Comparison of ENCODE assay signal across 14 cellular contexts in genomic region chr5:14750712-14751111, GRCh38.
DNase-seq lines count a peak whose midpoint lies in the region; ATAC-seq and TF ChIP-seq lines count a peak whose summit lies in the region.
"Had no signal": no experiment of that assay in that cellular context is flagged by ENCODE, and none has a peak within 500 bp of the region (broad histone marks: within the 10 kb centered on the region; RNA-seq: fewer than 3 reads in every experiment).

No MANE protein-coding gene starts in this region.

- 93% methylated on average over 5 of the region's 5 CpGs for WGBS in mesenchymal stem cell
- WGBS in gastroesophageal sphincter (ENCODE audit: low coverage in 1 of 2), 2 donors: 91% methylated on average over 2 of the region's 5 CpGs; no CpG with 5 or more reads in 1 of the 2 donors

- H3K27ac Mint-ChIP-seq in activated T-cell treated with anti-CD3 and anti-CD28 coated beads, Interleukin-2, amount 50 U/mL, for 72 hours: peak overlapping the region; percentile 2
- peak overlapping the region; percentile 75 for H3K27ac Mint-ChIP-seq in T-helper 17 cell
- H3K27ac Mint-ChIP-seq: IgD-negative memory B cell had no signal

- no peaks in the 10 kb centered on the region for H3K4me1 Mint-ChIP-seq in activated T-cell treated with anti-CD3 and anti-CD28 coated beads, Interleukin-2, amount 50 U/mL, for 72 hours (ENCODE audit: low read depth)
- H3K4me1 Mint-ChIP-seq in T-helper 17 cell: peaks cover 4% of the 10 kb centered on the region

- no peaks in the 10 kb centered on the region for H3K27me3 ChIP-seq in mesenchymal stem cell (ENCODE audit: control insufficient read depth in 1 of 2, insufficient read depth in 1 of 2, low read length in 2 of 2)
- H3K27me3 ChIP-seq in gastroesophageal sphincter: no peaks in the 10 kb centered on the region
- H3K27me3 ChIP-seq: BLaER1 had no signal

- H3K79me1 ChIP-seq in mesenchymal stem cell (replicated peaks; ENCODE audit: low read length, poor library complexity, severe bottlenecking): no peaks in the 10 kb centered on the region

- H3K4me1 ChIP-seq in mesenchymal stem cell (ENCODE audit: control insufficient read depth, insufficient read depth, low read depth, low read length): no peaks in the 10 kb centered on the region
- peaks cover 0 to 29% (median 0%) of the 10 kb centered on the region in 3 donors for H3K4me1 ChIP-seq in gastroesophageal sphincter

- no peak for TF ChIP-seq EP300 in gastroesophageal sphincter (IDR thresholded peaks at IDR 0.05)

- TF ChIP-seq CTCF in gastroesophageal sphincter (IDR thresholded peaks at IDR 0.05): no peak

- no peak overlapping the region for H2BK12ac ChIP-seq in mesenchymal stem cell (ENCODE audit: low read length in 2 of 2)

- no peak overlapping the region for H2BK15ac ChIP-seq in mesenchymal stem cell (ENCODE audit: low read depth, poor library complexity, severe bottlenecking)

- H3K4me3 Mint-ChIP-seq in activated T-cell treated with anti-CD3 and anti-CD28 coated beads, Interleukin-2, amount 50 U/mL, for 72 hours: no peak overlapping the region
- H3K4me3 Mint-ChIP-seq in T-helper 17 cell: no peak overlapping the region
- H3K4me3 Mint-ChIP-seq: IgD-negative memory B cell had no signal

- H4K8ac ChIP-seq in mesenchymal stem cell (ENCODE audit: low read length): peak overlapping the region; percentile 28

- no peak for DNase-seq in activated T-cell treated with anti-CD3 and anti-CD28 coated beads, Interleukin-2, amount 50 U/mL, for 72 hours
- no peak for DNase-seq in activated T-cell treated with anti-CD3 and anti-CD28 coated beads, Interleukin-2, amount 50 U/mL, for 48 hours
- no peak for DNase-seq in T-helper 17 cell
- no peak for DNase-seq in mesenchymal stem cell
- DNase-seq in ureter (ENCODE audit: low spot score): no peak
- no peak for DNase-seq in COR-L47 (lab: John Stamatoyannopoulos, UW)
- DNase-seq: 8988T, AML-193, DMS79, GM23248, H7 had no signal

- H3K4ac ChIP-seq in mesenchymal stem cell (ENCODE audit: low read depth in 1 of 2, low read length in 2 of 2): no peak overlapping the region

- no peak overlapping the region for H4K91ac ChIP-seq in mesenchymal stem cell (ENCODE audit: low read length)

- no peak overlapping the region for H3K27ac ChIP-seq in mesenchymal stem cell (ENCODE audit: low read length, poor library complexity, severe bottlenecking)
- no peak overlapping the region for H3K27ac ChIP-seq in gastroesophageal sphincter
- H3K27ac ChIP-seq: BLaER1, GM23248 had no signal

- H3K9me3 Mint-ChIP-seq in activated T-cell treated with anti-CD3 and anti-CD28 coated beads, Interleukin-2, amount 50 U/mL, for 72 hours: no peaks in the 10 kb centered on the region
- H3K9me3 Mint-ChIP-seq: IgD-negative memory B cell had no signal

- H3K14ac ChIP-seq in mesenchymal stem cell (ENCODE audit: low read length in 2 of 2): no peak overlapping the region

- H2AFZ ChIP-seq in mesenchymal stem cell (ENCODE audit: low read depth, low read length): no peak overlapping the region
- H2AFZ ChIP-seq: GM23248 had no signal

- H3K4me2 ChIP-seq in mesenchymal stem cell (ENCODE audit: low read length, poor library complexity, severe bottlenecking): no peak overlapping the region
- H3K4me2 ChIP-seq: BLaER1 had no signal

- TF ChIP-seq POLR2A in gastroesophageal sphincter (IDR thresholded peaks at IDR 0.05): no peak

- no peak overlapping the region for H3K18ac ChIP-seq in mesenchymal stem cell (ENCODE audit: low read depth in 1 of 2, low read length in 2 of 2)

- no peak overlapping the region for H3K4me3 ChIP-seq in mesenchymal stem cell (ENCODE audit: insufficient read depth in 1 of 2, low read depth in 1 of 2, low read length in 2 of 2)
- no peak overlapping the region for H3K4me3 ChIP-seq in gastroesophageal sphincter
- H3K4me3 ChIP-seq: BLaER1, GM23248 had no signal

- H2AK5ac ChIP-seq in mesenchymal stem cell (ENCODE audit: low read length, severe bottlenecking): no peak overlapping the region

- no peak overlapping the region for H3K23ac ChIP-seq in mesenchymal stem cell (ENCODE audit: low read length in 2 of 2)

- H3K36me3 ChIP-seq in mesenchymal stem cell (ENCODE audit: control insufficient read depth in 1 of 2, insufficient read depth in 2 of 2, low read depth in 1 of 2, low read length in 2 of 2): peaks cover 5 to 94% of the 10 kb centered on the region in 2 experiments
- peaks cover 0 to 62% of the 10 kb centered on the region in 2 donors for H3K36me3 ChIP-seq in gastroesophageal sphincter

- H3K27me3 Mint-ChIP-seq in activated T-cell treated with anti-CD3 and anti-CD28 coated beads, Interleukin-2, amount 50 U/mL, for 72 hours (ENCODE audit: low read depth): no peaks in the 10 kb centered on the region
- no peaks in the 10 kb centered on the region for H3K27me3 Mint-ChIP-seq in T-helper 17 cell
- H3K27me3 Mint-ChIP-seq: IgD-negative memory B cell had no signal

- no peak overlapping the region for H2BK5ac ChIP-seq in mesenchymal stem cell (ENCODE audit: low read depth, low read length, poor library complexity, severe bottlenecking)

- no peak overlapping the region for H3K9ac ChIP-seq in mesenchymal stem cell (ENCODE audit: low read length)
- H3K9ac ChIP-seq: BLaER1, GM23248 had no signal

- no peaks in the 10 kb centered on the region for H3K9me3 ChIP-seq in T-helper 17 cell (ENCODE audit: control insufficient read depth, low read length, poor library complexity, severe bottlenecking)
- no peaks in the 10 kb centered on the region for H3K9me3 ChIP-seq in mesenchymal stem cell (ENCODE audit: control insufficient read depth, low read length)
- no peaks in the 10 kb centered on the region for H3K9me3 ChIP-seq in gastroesophageal sphincter
- H3K9me3 ChIP-seq: BLaER1 had no signal

- H3K36me3 Mint-ChIP-seq in activated T-cell treated with anti-CD3 and anti-CD28 coated beads, Interleukin-2, amount 50 U/mL, for 72 hours (ENCODE audit: insufficient read depth in 2 of 2): peaks cover 5 to 7% of the 10 kb centered on the region in 2 donors
- peaks cover 11% of the 10 kb centered on the region for H3K36me3 Mint-ChIP-seq in T-helper 17 cell (ENCODE audit: low read depth)

- no peak overlapping the region for H2BK120ac ChIP-seq in mesenchymal stem cell (ENCODE audit: low read depth, low read length)

- no peak for ATAC-seq in activated T-cell treated with anti-CD3 and anti-CD28 coated beads, Interleukin-2, amount 50 U/mL, for 72 hours (replicated peaks in 1 of 2)
- ATAC-seq in T-helper 17 cell (no peak), gastroesophageal sphincter (no peak)
